ENCODE assay signal across 8 cellular contexts in the genomic region with DNA sequence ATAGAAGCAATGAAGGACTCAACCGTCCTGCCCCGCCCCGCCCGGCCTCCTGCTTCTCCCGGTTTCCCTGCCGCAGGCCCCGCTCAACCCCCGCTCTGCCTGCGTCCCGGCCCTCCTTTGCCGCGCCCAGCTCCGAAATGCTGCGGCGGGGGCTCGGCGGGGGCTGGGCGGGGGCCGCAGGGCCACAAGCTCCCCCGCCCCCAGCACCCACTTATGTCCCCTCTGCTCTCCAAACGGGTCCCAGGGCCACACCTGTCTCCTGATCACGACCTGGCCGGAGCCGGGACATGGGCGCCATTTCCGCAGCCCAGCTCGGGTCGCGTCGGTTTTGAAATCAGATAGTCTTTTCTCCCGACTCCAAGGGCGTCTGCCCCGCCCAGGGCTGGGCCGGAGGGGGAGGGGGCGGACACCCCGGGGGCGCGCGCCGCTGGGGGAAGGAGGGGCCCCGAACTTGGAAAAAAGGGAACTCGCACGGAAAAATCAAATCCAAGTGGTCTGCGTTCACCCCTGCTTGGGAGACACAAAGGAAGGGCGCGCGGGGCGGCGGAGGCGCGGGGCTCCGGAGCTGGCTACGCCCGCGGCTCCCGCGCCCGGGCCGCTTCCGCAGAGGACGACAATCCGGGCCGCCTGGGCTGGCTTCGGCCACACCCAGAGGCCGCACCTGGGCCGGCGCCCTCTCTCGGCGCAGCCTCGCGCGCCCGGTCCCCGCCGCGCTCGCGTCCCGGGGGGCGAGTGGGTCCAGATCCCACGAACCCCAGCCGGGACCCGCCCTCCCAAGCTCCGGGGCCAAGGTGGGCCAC.
DNase-seq lines count a peak whose midpoint lies in the region; ATAC-seq and TF ChIP-seq lines count a peak whose summit lies in the region.

No MANE protein-coding gene starts in this region.

- ATAC-seq in GM21367 (IDR thresholded peaks at IDR 0.05; ENCODE audit: unreplicated experiment) (peak; percentile 39), sciatic nerve (peak; percentile 80), HG02938 (IDR thresholded peaks at IDR 0.05; ENCODE audit: unreplicated experiment) (no peak)

- no peak for TF ChIP-seq CTCF in ascending aorta (IDR thresholded peaks at IDR 0.05)

- no peaks in the 10 kb centered on the region for H3K27me3 ChIP-seq in ascending aorta

- peak overlapping the region; percentile 95 to 96 for H3K27ac ChIP-seq in ascending aorta

- intact Hi-C loops in ascending aorta (cut with DNase I) (loop anchor here (1.0 to 2.0 kb wide), 3 partner anchors 69 to 165 kb away; a partner anchor contains a TSS), sciatic nerve (cut with DNase I) (no loop called here)

- H3K4me1 ChIP-seq in ascending aorta: peaks cover 3% of the 10 kb centered on the region in 2 donors

- no peaks in the 10 kb centered on the region for H3K9me3 ChIP-seq in ascending aorta

- H3K4me3 ChIP-seq in ascending aorta: peak overlapping the region; percentile 81 to 89

- DNase-seq in COLO668 (lab: John Stamatoyannopoulos, UW; ENCODE audit: unreplicated experiment) (peak; percentile 76), Kasumi-1 (lab: John Stamatoyannopoulos, UW) (peak; percentile 77 to 82), T follicular helper cell (ENCODE audit: low read depth) (peak; percentile 13), ascending aorta (ENCODE audit: low spot score in 2 of 2) (peak; percentile 10 to 80), hepatic stellate cell (ENCODE audit: low spot score) (peak; percentile 49), sciatic nerve (ENCODE audit: low spot score) (peak; percentile 85)

- no peaks in the 10 kb centered on the region for H3K36me3 ChIP-seq in ascending aorta

Comparison
In these comparisons a context has a peak if more than half of its experiments do, and no peak if none do; other contexts are left out.
1. DNase-seq: peak in every context shown above with its lines; median percentile 85 in sciatic nerve; 80 in Kasumi-1; 76 in COLO668; 49 in hepatic stellate cell; 45 in ascending aorta; 13 in T follicular helper cell.